In the genomic region with DNA sequence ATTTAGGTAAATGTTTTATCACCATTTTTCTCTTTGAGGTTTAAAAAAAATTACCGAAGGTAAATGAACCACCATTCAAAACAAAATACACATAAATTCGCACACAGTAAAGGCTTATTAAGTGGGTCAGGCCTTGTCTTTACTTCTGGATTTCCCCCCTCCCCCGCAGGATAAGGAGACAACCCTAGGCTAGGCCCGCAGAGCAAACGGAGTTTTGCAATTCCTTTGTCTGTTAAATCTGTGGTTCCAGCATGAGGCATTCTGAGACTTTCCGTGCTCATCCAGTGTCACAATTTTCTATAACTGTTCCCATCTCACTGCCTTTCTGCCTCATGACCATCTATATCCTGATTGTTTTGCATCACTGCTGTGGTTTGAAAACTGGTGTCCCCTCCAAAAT, we compare ENCODE assay signal across 23 cellular contexts.
"Had no signal": no experiment of that assay in that cellular context is flagged by ENCODE, and none has a peak within 500 bp of the region (broad histone marks: within the 10 kb centered on the region; RNA-seq: fewer than 3 reads in every experiment).

No MANE protein-coding gene starts in this region.

- H3K4me1 ChIP-seq: colonic mucosa, left ventricle myocardium inferior, spleen, tibial artery, upper lobe of left lung, uterus had no signal

- H3K27ac ChIP-seq: colonic mucosa, hepatocyte, left ventricle myocardium inferior, spleen, tibial artery, upper lobe of left lung, uterus had no signal

- H3K27me3 ChIP-seq: colonic mucosa, hepatocyte, spleen, tibial artery, upper lobe of left lung, uterus had no signal

- H3K79me2 ChIP-seq: hepatocyte had no signal

- ATAC-seq: left cardiac atrium; sciatic nerve; stimulated activated memory B cell treated with anti-CD40 and anti-IgM and Interleukin-4, amounts not matched to agents 10 μg/mL and 1 μg/mL and 100 μg/mL, for 72 hours had no signal

- H3K27ac Mint-ChIP-seq: immature natural killer cell; naive B cell; stimulated activated memory B cell treated with anti-CD40 and anti-IgM and Interleukin-4, amounts not matched to agents 10 μg/mL and 1 μg/mL and 100 μg/mL, for 72 hours; stimulated activated naive CD8-positive, alpha-beta T cell treated with anti-CD3 and anti-CD28 coated beads, Interleukin-15, Interleukin-2, amounts not matched to agents 100 ng/mL and 50 ng/mL, for 24 hours had no signal

- DNase-seq: colonic mucosa; dermis blood vessel endothelial cell; erythroblast; foreskin melanocyte; head of caudate nucleus; immature natural killer cell; left cardiac atrium; left ventricle myocardium inferior; mesenchymal stem cell; naive B cell; spleen; stimulated activated CD4-positive, alpha-beta T cell treated with anti-CD3 and anti-CD28 coated beads, Interleukin-15, amount 100 ng/mL, for 24 hours; stimulated activated CD4-positive, alpha-beta T cell treated with anti-CD3 and anti-CD28 coated beads, Interleukin-1b, Interleukin-23, amount 100 ng/mL, for 48 hours; stimulated activated CD4-positive, alpha-beta T cell treated with anti-CD3 and anti-CD28 coated beads, Interleukin-4, amount 100 ng/mL, for 24 hours; tibial artery; upper lobe of left lung; uterus had no signal

- H3K4me1 Mint-ChIP-seq: immature natural killer cell; naive B cell; stimulated activated memory B cell treated with anti-CD40 and anti-IgM and Interleukin-4, amounts not matched to agents 10 μg/mL and 1 μg/mL and 100 μg/mL, for 72 hours had no signal

- H3K9me3 ChIP-seq: colonic mucosa, left ventricle myocardium inferior, spleen, tibial artery, upper lobe of left lung, uterus had no signal

- H3K36me3 ChIP-seq: colonic mucosa, left ventricle myocardium inferior, spleen, tibial artery, upper lobe of left lung, uterus had no signal

- H3K4me3 ChIP-seq: colonic mucosa, hepatocyte, left ventricle myocardium inferior, lung, spleen, tibial artery, upper lobe of left lung, uterus had no signal

- H3K36me3 Mint-ChIP-seq: immature natural killer cell; naive B cell; stimulated activated memory B cell treated with anti-CD40 and anti-IgM and Interleukin-4, amounts not matched to agents 10 μg/mL and 1 μg/mL and 100 μg/mL, for 72 hours had no signal

- H3K9me3 Mint-ChIP-seq: nephron; stimulated activated memory B cell treated with anti-CD40 and anti-IgM and Interleukin-4, amounts not matched to agents 10 μg/mL and 1 μg/mL and 100 μg/mL, for 72 hours; stimulated activated naive CD8-positive, alpha-beta T cell treated with anti-CD3 and anti-CD28 coated beads, Interleukin-15, Interleukin-2, amounts not matched to agents 100 ng/mL and 50 ng/mL, for 24 hours had no signal

- H3K27me3 Mint-ChIP-seq: stimulated activated memory B cell treated with anti-CD40 and anti-IgM and Interleukin-4, amounts not matched to agents 10 μg/mL and 1 μg/mL and 100 μg/mL, for 72 hours had no signal

- H2AFZ ChIP-seq: hepatocyte had no signal

- H3K4me3 Mint-ChIP-seq: immature natural killer cell; naive B cell; nephron; stimulated activated memory B cell treated with anti-CD40 and anti-IgM and Interleukin-4, amounts not matched to agents 10 μg/mL and 1 μg/mL and 100 μg/mL, for 72 hours; stimulated activated naive CD8-positive, alpha-beta T cell treated with anti-CD3 and anti-CD28 coated beads, Interleukin-15, Interleukin-2, amounts not matched to agents 100 ng/mL and 50 ng/mL, for 24 hours had no signal

- H3K4me2 ChIP-seq: hepatocyte had no signal
